8 cellular contexts compared by ENCODE assay signal in genomic region chr4:47031713-47032404, GRCh38. TPM values are rescaled to one million over a fixed set of nuclear protein-coding genes. Genes with fewer than 3 reads are reported as not detected.
DNase-seq lines count a peak whose midpoint lies in the region; ATAC-seq lines count a peak whose summit lies in the region.

No MANE protein-coding gene starts in this region.

- ATAC-seq in GM19463 (IDR thresholded peaks at IDR 0.05; ENCODE audit: unreplicated experiment): peak; percentile 6
- no peak for ATAC-seq in GM19328 (IDR thresholded peaks at IDR 0.05; ENCODE audit: unreplicated experiment)
- no peak for ATAC-seq in GM19452 (IDR thresholded peaks at IDR 0.05; ENCODE audit: unreplicated experiment)

- H3K27me3 ChIP-seq in ectodermal cell (ENCODE audit: control insufficient read depth, insufficient read depth, low read length, poor library complexity, severe bottlenecking): peaks cover 18% of the 10 kb centered on the region
- peaks cover 19% of the 10 kb centered on the region for H3K27me3 ChIP-seq in mucosa of stomach (ENCODE audit: control insufficient read depth, insufficient read depth, low read length)

- peak overlapping the region; percentile 34 for H3K9ac ChIP-seq in mucosa of stomach (ENCODE audit: low read length)

- no peak overlapping the region for H3K27ac ChIP-seq in ectodermal cell (ENCODE audit: insufficient read depth, low read depth, low read length, poor library complexity, severe bottlenecking)

- H3K36me3 ChIP-seq in ectodermal cell (ENCODE audit: control insufficient read depth, insufficient read depth, low read length) (no peaks in the 10 kb centered on the region), mucosa of stomach (ENCODE audit: control insufficient read depth, insufficient read depth, low read length) (no peaks in the 10 kb centered on the region)

- WGBS in ectodermal cell, 2 experiments: 1 to 2% methylated on average over 16 to 19 of the region's 19 CpGs

- H3K9me3 ChIP-seq in ectodermal cell (ENCODE audit: control insufficient read depth, low read length) (no peaks in the 10 kb centered on the region), mucosa of stomach (ENCODE audit: control insufficient read depth, low read length) (no peaks in the 10 kb centered on the region)

- DNase-seq in NCI-H748 (lab: John Stamatoyannopoulos, UW; ENCODE audit: unreplicated experiment) (peak; percentile 18), GF-D8 (lab: John Stamatoyannopoulos, UW) (no peak), NK-92 (lab: John Stamatoyannopoulos, UW; ENCODE audit: unreplicated experiment) (no peak)

- H3K4me3 ChIP-seq in ectodermal cell (ENCODE audit: insufficient read depth, low read depth, low read length): peak overlapping the region; percentile 41
- peak overlapping the region; percentile 53 for H3K4me3 ChIP-seq in mucosa of stomach (ENCODE audit: low read length)

- H3K4me1 ChIP-seq in ectodermal cell (ENCODE audit: control insufficient read depth, insufficient read depth, low read length): no peaks in the 10 kb centered on the region
- no peaks in the 10 kb centered on the region for H3K4me1 ChIP-seq in mucosa of stomach (ENCODE audit: control insufficient read depth, insufficient read depth, low read length)

RNA-seq across cellular contexts. Expression of gene GABRB1, which starts 0.5 kb away (rescaled TPM):
- polyA plus RNA-seq in ectodermal cell (2013, experiment 1 of 4): not detected
- not detected for polyA plus RNA-seq in ectodermal cell (2013, experiment 2 of 4)
- 0.85 TPM for polyA plus RNA-seq in ectodermal cell (2013, experiment 3 of 4)
- polyA plus RNA-seq in ectodermal cell (2013, experiment 4 of 4): not detected

RNA-seq across cellular contexts. Expression of gene GABRA4, which starts 38.5 kb away (rescaled TPM):
- not detected for polyA plus RNA-seq in ectodermal cell (2013, experiment 1 of 4)
- not detected for polyA plus RNA-seq in ectodermal cell (2013, experiment 2 of 4)
- polyA plus RNA-seq in ectodermal cell (2013, experiment 3 of 4): not detected
- not detected for polyA plus RNA-seq in ectodermal cell (2013, experiment 4 of 4)
